In the genomic region with DNA sequence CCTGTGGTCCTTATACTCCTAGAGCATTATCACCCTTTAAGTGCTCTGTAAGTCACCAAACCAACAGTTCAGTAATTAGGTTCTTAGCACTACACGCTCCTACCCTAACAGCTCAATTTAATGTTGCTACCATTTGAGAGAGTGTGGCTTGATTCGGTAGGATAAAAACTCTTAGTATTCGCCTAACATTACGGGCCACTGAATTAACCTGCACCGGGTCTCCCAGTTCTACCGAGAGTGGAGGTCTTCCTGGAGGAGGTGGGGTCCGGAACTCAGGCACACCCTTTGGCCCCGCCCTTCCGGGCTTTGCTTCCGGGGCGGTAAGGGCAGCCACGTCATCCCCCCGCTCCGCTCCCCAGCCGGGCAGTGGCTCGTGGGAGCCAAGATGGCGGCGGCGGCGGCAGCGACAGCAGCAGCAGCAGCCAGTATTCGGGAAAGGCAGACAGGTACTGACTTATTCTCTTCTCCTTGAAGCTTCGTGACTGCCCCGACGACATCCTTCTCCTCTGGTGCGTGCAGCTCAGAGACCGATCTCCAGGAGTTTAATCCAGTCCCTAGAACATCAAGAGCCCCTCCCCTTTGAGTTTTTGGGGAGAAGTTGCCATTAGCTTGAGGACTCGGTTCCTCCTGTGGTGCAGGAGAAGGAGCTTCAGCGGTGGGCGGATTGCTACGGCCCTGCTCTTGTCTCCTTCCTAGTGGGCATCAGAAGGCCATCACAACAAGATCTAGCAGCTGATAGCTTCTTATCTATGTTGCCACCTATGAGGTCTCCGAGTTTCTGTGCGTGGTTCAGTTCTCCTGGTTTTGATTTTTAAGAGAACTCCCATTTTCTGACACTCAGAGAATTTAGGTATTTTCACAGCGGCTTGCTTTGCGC, we compare ENCODE assay signal across 1 cellular context.
TF ChIP-seq lines count a peak whose summit lies in the region.

A gene with protein sequence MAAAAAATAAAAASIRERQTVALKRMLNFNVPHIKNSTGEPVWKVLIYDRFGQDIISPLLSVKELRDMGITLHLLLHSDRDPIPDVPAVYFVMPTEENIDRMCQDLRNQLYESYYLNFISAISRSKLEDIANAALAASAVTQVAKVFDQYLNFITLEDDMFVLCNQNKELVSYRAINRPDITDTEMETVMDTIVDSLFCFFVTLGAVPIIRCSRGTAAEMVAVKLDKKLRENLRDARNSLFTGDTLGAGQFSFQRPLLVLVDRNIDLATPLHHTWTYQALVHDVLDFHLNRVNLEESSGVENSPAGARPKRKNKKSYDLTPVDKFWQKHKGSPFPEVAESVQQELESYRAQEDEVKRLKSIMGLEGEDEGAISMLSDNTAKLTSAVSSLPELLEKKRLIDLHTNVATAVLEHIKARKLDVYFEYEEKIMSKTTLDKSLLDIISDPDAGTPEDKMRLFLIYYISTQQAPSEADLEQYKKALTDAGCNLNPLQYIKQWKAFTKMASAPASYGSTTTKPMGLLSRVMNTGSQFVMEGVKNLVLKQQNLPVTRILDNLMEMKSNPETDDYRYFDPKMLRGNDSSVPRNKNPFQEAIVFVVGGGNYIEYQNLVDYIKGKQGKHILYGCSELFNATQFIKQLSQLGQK (plus strand): TSS at position 366 of the 877 bp plus-strand sequence. CDS start 20 bp downstream, at position 386.

TF ChIP-seq in HepG2, 621 proteins besides CTCF, POLR2A, EP300 and RAD21 (continued from another document and continues in another):
- TF ChIP-seq, protein P1, sequence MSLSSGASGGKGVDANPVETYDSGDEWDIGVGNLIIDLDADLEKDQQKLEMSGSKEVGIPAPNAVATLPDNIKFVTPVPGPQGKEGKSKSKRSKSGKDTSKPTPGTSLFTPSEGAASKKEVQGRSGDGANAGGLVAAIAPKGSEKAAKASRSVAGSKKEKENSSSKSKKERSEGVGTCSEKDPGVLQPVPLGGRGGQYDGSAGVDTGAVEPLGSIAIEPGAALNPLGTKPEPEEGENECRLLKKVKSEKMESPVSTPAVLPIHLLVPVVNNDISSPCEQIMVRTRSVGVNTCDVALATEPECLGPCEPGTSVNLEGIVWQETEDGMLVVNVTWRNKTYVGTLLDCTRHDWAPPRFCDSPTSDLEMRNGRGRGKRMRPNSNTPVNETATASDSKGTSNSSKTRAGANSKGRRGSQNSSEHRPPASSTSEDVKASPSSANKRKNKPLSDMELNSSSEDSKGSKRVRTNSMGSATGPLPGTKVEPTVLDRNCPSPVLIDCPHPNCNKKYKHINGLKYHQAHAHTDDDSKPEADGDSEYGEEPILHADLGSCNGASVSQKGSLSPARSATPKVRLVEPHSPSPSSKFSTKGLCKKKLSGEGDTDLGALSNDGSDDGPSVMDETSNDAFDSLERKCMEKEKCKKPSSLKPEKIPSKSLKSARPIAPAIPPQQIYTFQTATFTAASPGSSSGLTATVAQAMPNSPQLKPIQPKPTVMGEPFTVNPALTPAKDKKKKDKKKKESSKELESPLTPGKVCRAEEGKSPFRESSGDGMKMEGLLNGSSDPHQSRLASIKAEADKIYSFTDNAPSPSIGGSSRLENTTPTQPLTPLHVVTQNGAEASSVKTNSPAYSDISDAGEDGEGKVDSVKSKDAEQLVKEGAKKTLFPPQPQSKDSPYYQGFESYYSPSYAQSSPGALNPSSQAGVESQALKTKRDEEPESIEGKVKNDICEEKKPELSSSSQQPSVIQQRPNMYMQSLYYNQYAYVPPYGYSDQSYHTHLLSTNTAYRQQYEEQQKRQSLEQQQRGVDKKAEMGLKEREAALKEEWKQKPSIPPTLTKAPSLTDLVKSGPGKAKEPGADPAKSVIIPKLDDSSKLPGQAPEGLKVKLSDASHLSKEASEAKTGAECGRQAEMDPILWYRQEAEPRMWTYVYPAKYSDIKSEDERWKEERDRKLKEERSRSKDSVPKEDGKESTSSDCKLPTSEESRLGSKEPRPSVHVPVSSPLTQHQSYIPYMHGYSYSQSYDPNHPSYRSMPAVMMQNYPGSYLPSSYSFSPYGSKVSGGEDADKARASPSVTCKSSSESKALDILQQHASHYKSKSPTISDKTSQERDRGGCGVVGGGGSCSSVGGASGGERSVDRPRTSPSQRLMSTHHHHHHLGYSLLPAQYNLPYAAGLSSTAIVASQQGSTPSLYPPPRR (CRISPR knock-in tag; IDR thresholded peaks at IDR 0.05; ENCODE audit: borderline replicate concordance), result 0 out of 2 replicates have a peak, but pooled peaks have one; percentile 69
- peak; percentile 100 for TF ChIP-seq ZNF788 (CRISPR knock-in tag; IDR thresholded peaks at IDR 0.05; ENCODE audit: borderline replicate concordance)
- peak; percentile 82 for TF ChIP-seq PPARG (CRISPR knock-in tag; conservative IDR thresholded peaks at IDR 0.05)
- peak; percentile 99 for TF ChIP-seq ARHGAP35 (CRISPR knock-in tag; IDR thresholded peaks at IDR 0.05; ENCODE audit: borderline replicate concordance)
- TF ChIP-seq GZF1 (CRISPR knock-in tag; IDR thresholded peaks at IDR 0.05), result no peak
- TF ChIP-seq ZNF383 (CRISPR knock-in tag; IDR thresholded peaks at IDR 0.05; ENCODE audit: borderline replicate concordance), result no peak; the same call in 1 of the 2 replicates
- TF ChIP-seq, protein P2, sequence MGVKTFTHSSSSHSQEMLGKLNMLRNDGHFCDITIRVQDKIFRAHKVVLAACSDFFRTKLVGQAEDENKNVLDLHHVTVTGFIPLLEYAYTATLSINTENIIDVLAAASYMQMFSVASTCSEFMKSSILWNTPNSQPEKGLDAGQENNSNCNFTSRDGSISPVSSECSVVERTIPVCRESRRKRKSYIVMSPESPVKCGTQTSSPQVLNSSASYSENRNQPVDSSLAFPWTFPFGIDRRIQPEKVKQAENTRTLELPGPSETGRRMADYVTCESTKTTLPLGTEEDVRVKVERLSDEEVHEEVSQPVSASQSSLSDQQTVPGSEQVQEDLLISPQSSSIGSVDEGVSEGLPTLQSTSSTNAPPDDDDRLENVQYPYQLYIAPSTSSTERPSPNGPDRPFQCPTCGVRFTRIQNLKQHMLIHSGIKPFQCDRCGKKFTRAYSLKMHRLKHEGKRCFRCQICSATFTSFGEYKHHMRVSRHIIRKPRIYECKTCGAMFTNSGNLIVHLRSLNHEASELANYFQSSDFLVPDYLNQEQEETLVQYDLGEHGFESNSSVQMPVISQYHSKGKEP (CRISPR knock-in tag; IDR thresholded peaks at IDR 0.05), result peak; percentile 98
- peak; percentile 98 for TF ChIP-seq ZNF510 (CRISPR knock-in tag; IDR thresholded peaks at IDR 0.05; ENCODE audit: low read depth)
- TF ChIP-seq ZNF430 (CRISPR knock-in tag; IDR thresholded peaks at IDR 0.05), result peak; percentile 100
- TF ChIP-seq ARNTL (CRISPR knock-in tag; IDR thresholded peaks at IDR 0.05), result peak; percentile 92
- peak; percentile 96 for TF ChIP-seq GABPA (IDR thresholded peaks at IDR 0.05; ENCODE audit: low read depth, low read length)
- TF ChIP-seq GABPA (CRISPR knock-in tag; IDR thresholded peaks at IDR 0.05; ENCODE audit: low read depth), result peak; percentile 98
- TF ChIP-seq, protein P3, sequence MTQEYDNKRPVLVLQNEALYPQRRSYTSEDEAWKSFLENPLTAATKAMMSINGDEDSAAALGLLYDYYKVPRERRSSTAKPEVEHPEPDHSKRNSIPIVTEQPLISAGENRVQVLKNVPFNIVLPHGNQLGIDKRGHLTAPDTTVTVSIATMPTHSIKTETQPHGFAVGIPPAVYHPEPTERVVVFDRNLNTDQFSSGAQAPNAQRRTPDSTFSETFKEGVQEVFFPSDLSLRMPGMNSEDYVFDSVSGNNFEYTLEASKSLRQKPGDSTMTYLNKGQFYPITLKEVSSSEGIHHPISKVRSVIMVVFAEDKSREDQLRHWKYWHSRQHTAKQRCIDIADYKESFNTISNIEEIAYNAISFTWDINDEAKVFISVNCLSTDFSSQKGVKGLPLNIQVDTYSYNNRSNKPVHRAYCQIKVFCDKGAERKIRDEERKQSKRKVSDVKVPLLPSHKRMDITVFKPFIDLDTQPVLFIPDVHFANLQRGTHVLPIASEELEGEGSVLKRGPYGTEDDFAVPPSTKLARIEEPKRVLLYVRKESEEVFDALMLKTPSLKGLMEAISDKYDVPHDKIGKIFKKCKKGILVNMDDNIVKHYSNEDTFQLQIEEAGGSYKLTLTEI (CRISPR knock-in tag; conservative IDR thresholded peaks at IDR 0.05), result 0 out of 2 replicates have a peak, but pooled peaks have one; percentile 19
- TF ChIP-seq GABPB1 (CRISPR knock-in tag; IDR thresholded peaks at IDR 0.05), result peak; percentile 100
- peak; percentile 76; the same call in 1 of the 2 replicates for TF ChIP-seq HNRNPL (IDR thresholded peaks at IDR 0.05; ENCODE audit: low read depth, low read length)
- TF ChIP-seq NR3C1 (CRISPR knock-in tag; IDR thresholded peaks at IDR 0.05), result no peak
- TF ChIP-seq ZNF431 (CRISPR knock-in tag; IDR thresholded peaks at IDR 0.05; ENCODE audit: borderline replicate concordance, low read depth), result peak; percentile 96; the same call in 1 of the 2 replicates
- TF ChIP-seq ZNF451 (CRISPR knock-in tag; IDR thresholded peaks at IDR 0.05), result peak; percentile 93
- peak; percentile 94 for TF ChIP-seq AGO1 (IDR thresholded peaks at IDR 0.05; ENCODE audit: low read depth, low read length, poor library complexity, severe bottlenecking)
- TF ChIP-seq ELF1 (CRISPR knock-in tag; IDR thresholded peaks at IDR 0.05), result peak; percentile 98
- TF ChIP-seq, protein P4, sequence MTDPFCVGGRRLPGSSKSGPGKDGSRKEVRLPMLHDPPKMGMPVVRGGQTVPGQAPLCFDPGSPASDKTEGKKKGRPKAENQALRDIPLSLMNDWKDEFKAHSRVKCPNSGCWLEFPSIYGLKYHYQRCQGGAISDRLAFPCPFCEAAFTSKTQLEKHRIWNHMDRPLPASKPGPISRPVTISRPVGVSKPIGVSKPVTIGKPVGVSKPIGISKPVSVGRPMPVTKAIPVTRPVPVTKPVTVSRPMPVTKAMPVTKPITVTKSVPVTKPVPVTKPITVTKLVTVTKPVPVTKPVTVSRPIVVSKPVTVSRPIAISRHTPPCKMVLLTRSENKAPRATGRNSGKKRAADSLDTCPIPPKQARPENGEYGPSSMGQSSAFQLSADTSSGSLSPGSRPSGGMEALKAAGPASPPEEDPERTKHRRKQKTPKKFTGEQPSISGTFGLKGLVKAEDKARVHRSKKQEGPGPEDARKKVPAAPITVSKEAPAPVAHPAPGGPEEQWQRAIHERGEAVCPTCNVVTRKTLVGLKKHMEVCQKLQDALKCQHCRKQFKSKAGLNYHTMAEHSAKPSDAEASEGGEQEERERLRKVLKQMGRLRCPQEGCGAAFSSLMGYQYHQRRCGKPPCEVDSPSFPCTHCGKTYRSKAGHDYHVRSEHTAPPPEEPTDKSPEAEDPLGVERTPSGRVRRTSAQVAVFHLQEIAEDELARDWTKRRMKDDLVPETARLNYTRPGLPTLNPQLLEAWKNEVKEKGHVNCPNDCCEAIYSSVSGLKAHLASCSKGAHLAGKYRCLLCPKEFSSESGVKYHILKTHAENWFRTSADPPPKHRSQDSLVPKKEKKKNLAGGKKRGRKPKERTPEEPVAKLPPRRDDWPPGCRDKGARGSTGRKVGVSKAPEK (CRISPR knock-in tag; IDR thresholded peaks at IDR 0.05; ENCODE audit: borderline replicate concordance), result no peak
- peak; percentile 88 for TF ChIP-seq HNRNPH1 (optimal IDR thresholded peaks at IDR 0.05; ENCODE audit: low read depth, low read length)
- TF ChIP-seq HES4 (CRISPR knock-in tag; IDR thresholded peaks at IDR 0.05; ENCODE audit: borderline replicate concordance), result peak; percentile 96; the same call in 1 of the 2 replicates
- TF ChIP-seq SAFB2 (CRISPR knock-in tag; IDR thresholded peaks at IDR 0.05; ENCODE audit: borderline replicate concordance, low read depth), result peak; percentile 100; the same call in 1 of the 2 replicates
- TF ChIP-seq HOXA7 (CRISPR knock-in tag; IDR thresholded peaks at IDR 0.05), result no peak; the same call in 1 of the 2 replicates
- no peak; the same call in 1 of the 2 replicates for TF ChIP-seq TSC22D2 (CRISPR knock-in tag; IDR thresholded peaks at IDR 0.05; ENCODE audit: borderline replicate concordance)
- TF ChIP-seq, protein P5, sequence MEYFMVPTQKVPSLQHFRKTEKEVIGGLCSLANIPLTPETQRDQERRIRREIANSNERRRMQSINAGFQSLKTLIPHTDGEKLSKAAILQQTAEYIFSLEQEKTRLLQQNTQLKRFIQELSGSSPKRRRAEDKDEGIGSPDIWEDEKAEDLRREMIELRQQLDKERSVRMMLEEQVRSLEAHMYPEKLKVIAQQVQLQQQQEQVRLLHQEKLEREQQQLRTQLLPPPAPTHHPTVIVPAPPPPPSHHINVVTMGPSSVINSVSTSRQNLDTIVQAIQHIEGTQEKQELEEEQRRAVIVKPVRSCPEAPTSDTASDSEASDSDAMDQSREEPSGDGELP (IDR thresholded peaks at IDR 0.05; ENCODE audit: borderline replicate concordance, low read depth), result peak; percentile 79; the same call in 1 of the 2 replicates
- TF ChIP-seq ZNF841 (CRISPR knock-in tag; IDR thresholded peaks at IDR 0.05; ENCODE audit: borderline replicate concordance), result peak; percentile 56; the same call in 1 of the 2 replicates
- peak; percentile 83; the same call in 1 of the 2 replicates for TF ChIP-seq ZBTB21 (CRISPR knock-in tag; IDR thresholded peaks at IDR 0.05)
- TF ChIP-seq, protein P6, sequence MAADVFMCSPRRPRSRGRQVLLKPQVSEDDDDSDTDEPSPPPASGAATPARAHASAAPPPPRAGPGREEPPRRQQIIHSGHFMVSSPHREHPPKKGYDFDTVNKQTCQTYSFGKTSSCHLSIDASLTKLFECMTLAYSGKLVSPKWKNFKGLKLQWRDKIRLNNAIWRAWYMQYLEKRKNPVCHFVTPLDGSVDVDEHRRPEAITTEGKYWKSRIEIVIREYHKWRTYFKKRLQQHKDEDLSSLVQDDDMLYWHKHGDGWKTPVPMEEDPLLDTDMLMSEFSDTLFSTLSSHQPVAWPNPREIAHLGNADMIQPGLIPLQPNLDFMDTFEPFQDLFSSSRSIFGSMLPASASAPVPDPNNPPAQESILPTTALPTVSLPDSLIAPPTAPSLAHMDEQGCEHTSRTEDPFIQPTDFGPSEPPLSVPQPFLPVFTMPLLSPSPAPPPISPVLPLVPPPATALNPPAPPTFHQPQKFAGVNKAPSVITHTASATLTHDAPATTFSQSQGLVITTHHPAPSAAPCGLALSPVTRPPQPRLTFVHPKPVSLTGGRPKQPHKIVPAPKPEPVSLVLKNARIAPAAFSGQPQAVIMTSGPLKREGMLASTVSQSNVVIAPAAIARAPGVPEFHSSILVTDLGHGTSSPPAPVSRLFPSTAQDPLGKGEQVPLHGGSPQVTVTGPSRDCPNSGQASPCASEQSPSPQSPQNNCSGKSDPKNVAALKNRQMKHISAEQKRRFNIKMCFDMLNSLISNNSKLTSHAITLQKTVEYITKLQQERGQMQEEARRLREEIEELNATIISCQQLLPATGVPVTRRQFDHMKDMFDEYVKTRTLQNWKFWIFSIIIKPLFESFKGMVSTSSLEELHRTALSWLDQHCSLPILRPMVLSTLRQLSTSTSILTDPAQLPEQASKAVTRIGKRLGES (CRISPR knock-in tag; IDR thresholded peaks at IDR 0.05; ENCODE audit: borderline replicate concordance), result peak; percentile 70
- peak; percentile 64 for TF ChIP-seq HNRNPK (IDR thresholded peaks at IDR 0.05; ENCODE audit: low read depth, low read length, poor library complexity, severe bottlenecking)
- peak; percentile 97 for TF ChIP-seq RBM22 (optimal IDR thresholded peaks at IDR 0.05; ENCODE audit: low read length)
- TF ChIP-seq ZNF589 (CRISPR knock-in tag; conservative IDR thresholded peaks at IDR 0.05), result peak; percentile 98
- TF ChIP-seq ZNF274 (CRISPR knock-in tag; IDR thresholded peaks at IDR 0.05), result peak; percentile 99
